Comparison of ENCODE assay signal across 1 cellular context in genomic region chr3:168095611-168096209, GRCh38.
TF ChIP-seq lines count a peak whose summit lies in the region.

TSS of gene GOLIM4 (minus strand) at chr3:168095924. CDS start at chr3:168095285, 639 bp downstream.

TF ChIP-seq in HepG2, 621 proteins besides CTCF, POLR2A, EP300 and RAD21 (continued from another document):
- TF ChIP-seq ZNF569 (CRISPR knock-in tag; IDR thresholded peaks at IDR 0.05; ENCODE audit: borderline replicate concordance) (0 out of 2 replicates have a peak, but pooled peaks have one; percentile 46), ZBTB21 (CRISPR knock-in tag; IDR thresholded peaks at IDR 0.05) (0 out of 2 replicates have a peak, but pooled peaks have one; percentile 34), RBAK (CRISPR knock-in tag; IDR thresholded peaks at IDR 0.05) (no peak; the same call in 1 of the 2 replicates), NFIC (IDR thresholded peaks at IDR 0.05; ENCODE audit: low read length) (no peak), FOXO1 (CRISPR knock-in tag; IDR thresholded peaks at IDR 0.05) (no peak), CC2D1A (CRISPR knock-in tag; IDR thresholded peaks at IDR 0.05) (no peak), ADNP (CRISPR knock-in tag; IDR thresholded peaks at IDR 0.05) (no peak), SP5 (CRISPR knock-in tag; IDR thresholded peaks at IDR 0.05; ENCODE audit: borderline replicate concordance, low read depth) (no peak; the same call in 1 of the 2 replicates), ZFP37 (CRISPR knock-in tag; IDR thresholded peaks at IDR 0.05; ENCODE audit: borderline replicate concordance) (no peak), ATF4 (CRISPR knock-in tag; IDR thresholded peaks at IDR 0.05) (0 out of 4 replicates have a peak, but pooled peaks of 1 of the 2 experiments have one; percentile 40), ZNF775 (CRISPR knock-in tag; IDR thresholded peaks at IDR 0.05; ENCODE audit: borderline replicate concordance) (no peak), FOXO4 (CRISPR knock-in tag; conservative IDR thresholded peaks at IDR 0.05) (no peak), NFYC (CRISPR knock-in tag; IDR thresholded peaks at IDR 0.05) (peak; percentile 92), TMF1 (CRISPR knock-in tag; IDR thresholded peaks at IDR 0.05; ENCODE audit: low read depth) (peak; percentile 91), TCF7 (IDR thresholded peaks at IDR 0.05; ENCODE audit: low read depth) (no peak), ZNF552 (CRISPR knock-in tag; IDR thresholded peaks at IDR 0.05; ENCODE audit: borderline replicate concordance) (no peak), CSRNP2 (CRISPR knock-in tag; conservative IDR thresholded peaks at IDR 0.05; ENCODE audit: low read depth) (peak; percentile 10; the same call in 1 of the 2 replicates), IKZF5 (CRISPR knock-in tag; IDR thresholded peaks at IDR 0.05) (no peak; the same call in 1 of the 2 replicates), SOX5 (CRISPR knock-in tag; IDR thresholded peaks at IDR 0.05; ENCODE audit: borderline replicate concordance) (no peak; the same call in 1 of the 2 replicates), DRAP1 (CRISPR knock-in tag; IDR thresholded peaks at IDR 0.05) (peak; percentile 59), ONECUT2 (CRISPR knock-in tag; IDR thresholded peaks at IDR 0.05) (no peak), GATA4 (IDR thresholded peaks at IDR 0.05; ENCODE audit: borderline replicate concordance, low read depth) (no peak), ZNF737 (CRISPR knock-in tag; IDR thresholded peaks at IDR 0.05; ENCODE audit: borderline replicate concordance) (no peak), ZMYM4 (CRISPR knock-in tag; IDR thresholded peaks at IDR 0.05) (peak; percentile 94), ZNF550 (CRISPR knock-in tag; IDR thresholded peaks at IDR 0.05; ENCODE audit: borderline replicate concordance) (no peak), ZNF557 (CRISPR knock-in tag; IDR thresholded peaks at IDR 0.05) (no peak), GPN1 (CRISPR knock-in tag; IDR thresholded peaks at IDR 0.05; ENCODE audit: borderline replicate concordance) (no peak), ZNF883 (CRISPR knock-in tag; IDR thresholded peaks at IDR 0.05; ENCODE audit: not compliant biosample characterization) (peak; percentile 74), MBNL3 (CRISPR knock-in tag; conservative IDR thresholded peaks at IDR 0.05) (no peak), HNRNPUL1 (IDR thresholded peaks at IDR 0.05; ENCODE audit: low read depth, low read length) (0 out of 2 replicates have a peak, but pooled peaks have one; percentile 13), RFX3 (CRISPR knock-in tag; IDR thresholded peaks at IDR 0.05) (no peak), SP2 (CRISPR knock-in tag; IDR thresholded peaks at IDR 0.05) (peak; percentile 94), ATF7 (IDR thresholded peaks at IDR 0.05) (no peak), ATF7 (CRISPR knock-in tag; IDR thresholded peaks at IDR 0.05) (no peak), ZNF766 (CRISPR knock-in tag; IDR thresholded peaks at IDR 0.05; ENCODE audit: borderline replicate concordance) (no peak), ELF3 (CRISPR knock-in tag; IDR thresholded peaks at IDR 0.05) (peak; percentile 45; the same call in 1 of the 2 replicates), HBP1 (CRISPR knock-in tag; IDR thresholded peaks at IDR 0.05; ENCODE audit: low read depth) (peak; percentile 49; the same call in 1 of the 2 replicates), TAF15 (IDR thresholded peaks at IDR 0.05; ENCODE audit: low read depth, low read length, poor library complexity, severe bottlenecking) (no peak), CREB3 (CRISPR knock-in tag; IDR thresholded peaks at IDR 0.05) (peak; percentile 68; the same call in 1 of the 2 replicates), PREB (CRISPR knock-in tag; IDR thresholded peaks at IDR 0.05) (no peak), FIP1L1 (IDR thresholded peaks at IDR 0.05; ENCODE audit: borderline replicate concordance, insufficient read depth, low read depth, low read length) (no peak), SALL1 (CRISPR knock-in tag; IDR thresholded peaks at IDR 0.05) (peak; percentile 90), CEBPZ (IDR thresholded peaks at IDR 0.05; ENCODE audit: low read length) (no peak), ZNF513 (CRISPR knock-in tag; conservative IDR thresholded peaks at IDR 0.05) (no peak), NCOA2 (CRISPR knock-in tag; IDR thresholded peaks at IDR 0.05) (0 out of 2 replicates have a peak, but pooled peaks have one; percentile 18), SALL2 (CRISPR knock-in tag; IDR thresholded peaks at IDR 0.05) (no peak; the same call in none of the 2 replicates), ZNF451 (CRISPR knock-in tag; IDR thresholded peaks at IDR 0.05) (no peak; the same call in 1 of the 2 replicates)
